Comparison of ENCODE assay signal across 35 cellular contexts in the genomic region with DNA sequence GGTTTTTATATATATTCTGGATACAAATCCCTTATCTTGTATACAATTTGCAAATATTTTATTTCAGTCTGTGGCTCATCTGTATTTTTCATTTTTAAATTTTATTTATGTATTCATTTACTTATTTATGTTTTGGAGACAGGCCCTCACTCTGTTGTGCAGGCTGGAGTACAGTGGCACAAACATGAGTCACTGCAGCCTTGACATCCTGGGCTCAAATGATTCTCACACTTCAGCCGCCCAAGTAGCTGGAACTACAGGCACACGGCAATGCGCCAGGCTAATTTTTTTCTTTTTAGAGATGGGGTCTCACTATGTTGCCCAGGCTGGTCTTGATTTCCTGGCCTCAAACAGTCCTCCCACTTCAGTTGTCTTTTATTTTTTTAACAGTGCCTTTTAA.
"Had no signal": no experiment of that assay in that cellular context is flagged by ENCODE, and none has a peak within 500 bp of the region (broad histone marks: within the 10 kb centered on the region; RNA-seq: fewer than 3 reads in every experiment).

No MANE protein-coding gene starts in this region.

- H3K27ac ChIP-seq: KMS-11 had no signal

- DNase-seq: Karpas-422, Kasumi-1, MG63, MM.1S, MV-4-11, NCI-H1048, NCI-H1092, NCI-H1092 treated with DMSO at 0.1 percent for 48 hours, NCI-H1105, NCI-H1105 treated with DMSO at 0.1 percent for 48 hours, NCI-H1417, NCI-H1417 treated with DMSO at 0.1 percent for 48 hours, NCI-H1436, NCI-H1436 treated with DMSO at 0.1 percent for 48 hours, NCI-H146, NCI-H1694, NCI-H1694 treated with DMSO at 0.1 percent for 48 hours, NCI-H187, NCI-H187 treated with DMSO at 0.1 percent for 48 hours, NCI-H1930, NCI-H2029, NCI-H2029 treated with DMSO at 0.1 percent for 48 hours, NCI-H2081, NCI-H2081 treated with DMSO at 0.1 percent for 48 hours, NCI-H2107, NCI-H2171, NCI-H2171 treated with DMSO at 0.1 percent for 48 hours, NCI-H2227 treated with DMSO at 0.1 percent for 48 hours, NCI-H226, NCI-H345, NCI-H446, NCI-H446 treated with DMSO at 0.1 percent for 48 hours, NCI-H510A, NCI-H510A treated with DMSO at 0.1 percent for 48 hours had no signal

- H3K4me3 ChIP-seq: MG63 had no signal

- H3K9me3 ChIP-seq: MG63 had no signal

- H3K27me3 ChIP-seq: MG63 had no signal
